ENCODE assay signal across 28 cellular contexts in the genomic region with DNA sequence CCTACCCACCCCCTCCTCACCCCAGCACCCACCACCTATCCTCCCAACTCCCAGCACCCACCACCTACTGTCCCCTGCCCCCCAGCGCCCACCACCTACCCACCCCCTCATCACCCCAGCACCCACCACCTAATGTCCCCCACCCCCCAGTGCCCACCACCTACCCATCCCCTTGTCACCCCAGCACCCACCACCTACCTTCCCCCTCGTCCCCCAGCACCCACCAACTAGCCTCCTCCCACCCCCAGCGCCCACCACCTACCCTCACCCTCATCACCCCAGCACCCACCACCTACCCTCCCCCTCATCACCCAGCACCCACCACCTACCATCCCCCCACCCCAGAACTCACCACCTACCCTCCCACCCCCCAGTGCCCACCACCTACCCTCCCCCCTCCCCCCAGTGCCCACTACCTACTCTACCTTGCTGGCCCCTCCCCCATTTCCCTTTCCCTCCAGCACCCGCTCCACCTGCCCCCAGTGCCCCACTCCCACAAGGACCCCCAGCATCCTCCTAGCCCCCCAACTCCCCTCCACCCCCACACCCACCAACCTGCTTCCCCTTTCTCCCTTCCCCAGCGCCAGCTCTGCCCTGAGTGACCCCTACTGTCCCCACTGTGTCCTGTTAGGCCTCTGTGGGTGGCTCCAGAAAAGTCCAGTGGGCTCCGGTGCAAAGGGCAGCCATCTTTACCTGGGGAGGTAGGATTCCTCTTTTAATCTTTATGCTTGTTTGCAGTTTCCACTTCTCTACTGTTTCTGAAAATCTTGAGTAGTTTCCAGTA. TPM values are rescaled to one million over a fixed set of nuclear protein-coding genes. Genes with fewer than 3 reads are reported as not detected.
DNase-seq lines count a peak whose midpoint lies in the region; ATAC-seq and TF ChIP-seq lines count a peak whose summit lies in the region.
"Had no signal": no experiment of that assay in that cellular context is flagged by ENCODE, and none has a peak within 500 bp of the region (broad histone marks: within the 10 kb centered on the region; RNA-seq: fewer than 3 reads in every experiment).

No MANE protein-coding gene starts in this region.

- H3K4me3 ChIP-seq in H7 (ENCODE audit: insufficient read depth, low read depth, low read length), result no peak overlapping the region
- H3K4me3 ChIP-seq in left lung, result no peak overlapping the region
- H3K4me3 ChIP-seq: BLaER1, GM23248, PC-9 had no signal

- no peaks in the 10 kb centered on the region for H3K36me3 Mint-ChIP-seq in CD14-positive monocyte
- H3K36me3 Mint-ChIP-seq: CD8-positive, alpha-beta T cell had no signal

- H3K9me3 Mint-ChIP-seq in CD14-positive monocyte, result peaks cover 0 to 1% (median 0%) of the 10 kb centered on the region in 7 donors
- H3K9me3 Mint-ChIP-seq: CD8-positive, alpha-beta T cell had no signal

- H3K27ac ChIP-seq in left lung, result no peak overlapping the region
- H3K27ac ChIP-seq: BLaER1, GM23248, PC-9 had no signal

- no peaks in the 10 kb centered on the region for H3K4me1 ChIP-seq in left lung

- DNase-seq in CD14-positive monocyte (ENCODE audit: low spot score) (peak; percentile 8), H7 (peak; percentile 42), left lung (peak; percentile 10 to 41), posterior vena cava (ENCODE audit: low spot score) (peak; percentile 41), NCI-H82 (lab: John Stamatoyannopoulos, UW) (no peak)
- DNase-seq: Calu3; CD8-positive, alpha-beta T cell; DMS153; GM23248; HCEC 1CT; Karpas-422; MV-4-11; NCI-H1105 treated with DMSO at 0.1 percent for 48 hours; NCI-H1694; NCI-H2081 treated with DMSO at 0.1 percent for 48 hours; NCI-H446 treated with DMSO at 0.1 percent for 48 hours; NCI-H69; PC-9; RPMI8226 had no signal

- H3K4me3 Mint-ChIP-seq in CD14-positive monocyte, result no peak overlapping the region
- H3K4me3 Mint-ChIP-seq: CD8-positive, alpha-beta T cell had no signal

- no peak for ATAC-seq in left lung
- ATAC-seq in HG02623 (IDR thresholded peaks at IDR 0.05; ENCODE audit: unreplicated experiment), result no peak
- ATAC-seq in GM21825 (IDR thresholded peaks at IDR 0.05; ENCODE audit: unreplicated experiment), result no peak
- ATAC-seq in esophagus mucosa, result no peak
- ATAC-seq: CD8-positive, alpha-beta T cell; SK-N-SH treated with all-trans-retinoic acid at 6 μM for 48 hours had no signal

- peaks cover 0 to 3% (median 0%) of the 10 kb centered on the region in 3 donors for H3K27me3 Mint-ChIP-seq in CD14-positive monocyte (ENCODE audit: low read depth in 3 of 3)

- intact Hi-C loops in CD14-positive monocyte (cut with micrococcal nuclease) (no loop called here), left lung (cut with DNase I) (no loop called here), posterior vena cava (cut with DNase I) (no loop called here)

- H3K9me3 ChIP-seq in left lung, result no peaks in the 10 kb centered on the region
- H3K9me3 ChIP-seq: BLaER1 had no signal

- H3K4me1 Mint-ChIP-seq in CD14-positive monocyte, result no peaks in the 10 kb centered on the region

- H3K27me3 ChIP-seq in H7 (ENCODE audit: control insufficient read depth, insufficient read depth, low read length) (no peaks in the 10 kb centered on the region), left lung (peaks cover 0 to 15% of the 10 kb centered on the region in 2 donors)
- H3K27me3 ChIP-seq: BLaER1 had no signal

- H3K36me3 ChIP-seq in H7 (replicated peaks; ENCODE audit: control insufficient read depth, insufficient read depth, low read length) (no peaks in the 10 kb centered on the region), left lung (no peaks in the 10 kb centered on the region)
- H3K36me3 ChIP-seq: BLaER1 had no signal

- no peak overlapping the region for H3K27ac Mint-ChIP-seq in CD14-positive monocyte
- H3K27ac Mint-ChIP-seq: CD8-positive, alpha-beta T cell had no signal

- TF ChIP-seq CTCF in CD14-positive monocyte (IDR thresholded peaks at IDR 0.05), result no peak
- no peak for TF ChIP-seq CTCF in left lung (IDR thresholded peaks at IDR 0.05)

RNA-seq across cellular contexts. Expression of gene UROC1, which starts 1.2 kb away (rescaled TPM):
- polyA plus RNA-seq in CD14-positive monocyte, result not detected
- not detected in 2 replicates for total RNA-seq in H7 (2014; rRNA removed; shearing (Covaris generic))
- total RNA-seq in left lung (not detected), posterior vena cava (not detected), esophagus mucosa (not detected)
- total RNA-seq: A673; Calu3; CD8-positive, alpha-beta T cell; G401; GM23248; PC-9 had no signal
- polyA plus RNA-seq: GM23248 had no signal

RNA-seq across cellular contexts. Expression of gene CHST13, which starts 7.6 kb away (rescaled TPM):
- 10 to 100 TPM; 39.2 to 41.8 TPM for polyA plus RNA-seq in CD14-positive monocyte
- 2.5 and 2.8 TPM in 2 replicates for total RNA-seq in H7 (2014; rRNA removed; shearing (Covaris generic))
- 1 to 10 TPM in 1 of 2 donors, under 1 TPM in 1; 0.61 to 3.0 TPM for total RNA-seq in left lung
- total RNA-seq in posterior vena cava, result under 1 TPM; 0.86 to 0.88 TPM
- total RNA-seq in esophagus mucosa, result not detected
- total RNA-seq: A673; CD8-positive, alpha-beta T cell; GM23248; HT1080; M059J had no signal

RNA-seq across cellular contexts. Expression of gene ZXDC, which starts 40.7 kb away (rescaled TPM):
- 1 to 10 TPM; 6.3 to 9.7 TPM for polyA plus RNA-seq in CD14-positive monocyte
- 27.2 and 33.2 TPM in 2 replicates for total RNA-seq in H7 (2014; rRNA removed; shearing (Covaris generic))
- 10 to 100 TPM; 30.1 to 36.2 TPM for total RNA-seq in left lung
- total RNA-seq in posterior vena cava, result 10 to 100 TPM; 26.8 to 26.9 TPM
- total RNA-seq in esophagus mucosa, result 19.1 TPM

RNA-seq across cellular contexts. Expression of gene C3orf22, which starts 42.4 kb away (rescaled TPM):
- not detected for polyA plus RNA-seq in CD14-positive monocyte
- not detected in 2 replicates for total RNA-seq in H7 (2014; rRNA removed; shearing (Covaris generic))
- total RNA-seq in left lung, result not detected
- total RNA-seq in posterior vena cava, result not detected
- total RNA-seq in esophagus mucosa, result not detected
- total RNA-seq: A673; Calu3; CD8-positive, alpha-beta T cell; G401; GM23248; HT1080; M059J; PC-9 had no signal
- polyA plus RNA-seq: GM23248 had no signal
